ENCODE assay signal across 8 cellular contexts in genomic region chrX:153794897-153795816, GRCh38. TPM values are rescaled to one million over a fixed set of nuclear protein-coding genes. Genes with fewer than 3 reads are reported as not detected.
DNase-seq lines count a peak whose midpoint lies in the region; ATAC-seq, FAIRE-seq and TF ChIP-seq lines count a peak whose summit lies in the region.

No MANE protein-coding gene starts in this region.

- H3K4me3 ChIP-seq in AG04450 (ENCODE audit: low read depth, low read length) (peak overlapping the region; percentile 75), hepatocyte (peak overlapping the region; percentile 55)

- H3K4me1 Mint-ChIP-seq in HFFc6 (ENCODE audit: low read depth): peaks cover 18% of the 10 kb centered on the region
- peaks cover 23% of the 10 kb centered on the region for H3K4me1 Mint-ChIP-seq in activated naive CD4-positive, alpha-beta T cell treated with anti-CD3 and anti-CD28 coated beads, Interleukin-2, amount 10 ng/mL, durations not matched to agents 7 days and 5 days

- no peaks in the 10 kb centered on the region for H3K9me2 ChIP-seq in hepatocyte (replicated peaks; ENCODE audit: insufficient read depth)

- no peak for FAIRE-seq in RCC 7860 (lab: Jason Lieb, UNC)

- no peaks in the 10 kb centered on the region for H3K9me3 Mint-ChIP-seq in HFFc6
- no peaks in the 10 kb centered on the region for H3K9me3 Mint-ChIP-seq in activated naive CD4-positive, alpha-beta T cell treated with anti-CD3 and anti-CD28 coated beads, Interleukin-2, amount 10 ng/mL, durations not matched to agents 7 days and 5 days

- peaks cover 2% of the 10 kb centered on the region; the same call in 1 of the 2 replicates for H3K27me3 Mint-ChIP-seq in HFFc6 (ENCODE audit: insufficient read depth)
- no peaks in the 10 kb centered on the region for H3K27me3 Mint-ChIP-seq in activated naive CD4-positive, alpha-beta T cell treated with anti-CD3 and anti-CD28 coated beads, Interleukin-2, amount 10 ng/mL, durations not matched to agents 7 days and 5 days

- peaks cover 4% of the 10 kb centered on the region for H3K36me3 Mint-ChIP-seq in HFFc6 (ENCODE audit: low read depth)
- H3K36me3 Mint-ChIP-seq in activated naive CD4-positive, alpha-beta T cell treated with anti-CD3 and anti-CD28 coated beads, Interleukin-2, amount 10 ng/mL, durations not matched to agents 7 days and 5 days: peaks cover 14% of the 10 kb centered on the region

- H3K27ac ChIP-seq in AG04450 (ENCODE audit: low read depth, low read length): peak overlapping the region; percentile 81
- H3K27ac ChIP-seq in hepatocyte: peak overlapping the region; percentile 89

- H4K20me1 ChIP-seq in hepatocyte (ENCODE audit: insufficient read depth, poor library complexity, severe bottlenecking): no peaks in the 10 kb centered on the region

- peaks cover 37% of the 10 kb centered on the region for H3K79me2 ChIP-seq in hepatocyte

- no peak overlapping the region for H2AFZ ChIP-seq in hepatocyte

- H3K4me1 ChIP-seq in hepatocyte (ENCODE audit: insufficient read depth): peaks cover 9% of the 10 kb centered on the region

- DNase-seq in AG04450 (ENCODE audit: low read depth, low spot score) (no peak), HFFc6 (no peak), hepatocyte (ENCODE audit: low spot score) (no peak), RCC 7860 (ENCODE audit: low spot score) (no peak), OCI-M2 (lab: John Stamatoyannopoulos, UW; ENCODE audit: unreplicated experiment) (no peak)
- DNase-seq in activated naive CD4-positive, alpha-beta T cell treated with anti-CD3 and anti-CD28 coated beads, Interleukin-2, amount 10 ng/mL, durations not matched to agents 7 days and 5 days: peak; percentile 39
- DNase-seq in stimulated activated CD4-positive, alpha-beta T cell treated with anti-CD3 and anti-CD28 coated beads, Interleukin-1b, Interleukin-23, amount 100 ng/mL, for 48 hours: peak; percentile 18

- POLR2A ChIA-PET in AG04450 (lab: Yijun Ruan, JAX): interaction anchor here (0.8 to 1.4 kb wide), 5 partner anchors 14 to 175 kb away, joined by 4 to 6 read pairs (median 4); partner anchors contain the start of genes NAA10 and SRPK3

- no peak for ATAC-seq in GM18517 (IDR thresholded peaks at IDR 0.05; ENCODE audit: unreplicated experiment)

- H3K9me3 ChIP-seq in AG04450 (ENCODE audit: control insufficient read depth, insufficient read depth, low read length) (no peaks in the 10 kb centered on the region; the same call in 1 of the 2 replicates), hepatocyte (ENCODE audit: low read depth) (no peaks in the 10 kb centered on the region)

- CTCF ChIA-PET in AG04450 (lab: Charles Lee): interaction anchor here (1.7 kb wide), 1 partner anchor 128 kb away, joined by 5 read pairs; no protein-coding TSS in a partner anchor
- CTCF ChIA-PET in activated naive CD4-positive, alpha-beta T cell treated with anti-CD3 and anti-CD28 coated beads, Interleukin-2, amount 10 ng/mL, durations not matched to agents 7 days and 5 days (lab: Charles Lee): interaction anchor here (0.9 kb wide), 1 partner anchor 151 kb away, joined by 3 read pairs; no protein-coding TSS in a partner anchor

- WGBS in hepatocyte (ENCODE audit: low lambda C conversion rate, missing lambda C conversion rate): 45% methylated on average over 45 of the region's 47 CpGs

- H3K36me3 ChIP-seq in hepatocyte (replicated peaks; ENCODE audit: insufficient read depth, low read depth): no peaks in the 10 kb centered on the region

- H3K4me3 Mint-ChIP-seq in HFFc6: peak overlapping the region; percentile 95
- peak overlapping the region; percentile 95 for H3K4me3 Mint-ChIP-seq in activated naive CD4-positive, alpha-beta T cell treated with anti-CD3 and anti-CD28 coated beads, Interleukin-2, amount 10 ng/mL, durations not matched to agents 7 days and 5 days

- H3K27me3 ChIP-seq in AG04450 (ENCODE audit: control insufficient read depth, insufficient read depth, low read length): no peaks in the 10 kb centered on the region
- no peaks in the 10 kb centered on the region for H3K27me3 ChIP-seq in hepatocyte

- TF ChIP-seq CTCF in AG04450 (IDR thresholded peaks at IDR 0.05; ENCODE audit: low read depth, low read length) (no peak), HFFc6 (IDR thresholded peaks at IDR 0.05) (no peak), hepatocyte (IDR thresholded peaks at IDR 0.05; ENCODE audit: poor library complexity) (no peak)

- H3K27ac Mint-ChIP-seq in HFFc6: peak overlapping the region; percentile 76
- peak overlapping the region; percentile 90 for H3K27ac Mint-ChIP-seq in activated naive CD4-positive, alpha-beta T cell treated with anti-CD3 and anti-CD28 coated beads, Interleukin-2, amount 10 ng/mL, durations not matched to agents 7 days and 5 days

- peak overlapping the region; percentile 84 for H3K4me2 ChIP-seq in hepatocyte

RNA-seq across cellular contexts. Expression of gene SSR4, which starts 0.7 kb away (rescaled TPM):
- polyA plus RNA-seq in AG04450 (2011; rRNA removed) (277 and 363 TPM in 2 replicates), hepatocyte (665 and 693 TPM in 2 replicates)
- 101 and 131 TPM in 2 replicates for polyA minus RNA-seq in AG04450 (2011; rRNA and poly(A)+ RNA removed)
- total RNA-seq in HFFc6 (2021; fragmentation: NEBNext Ultra II Directional; extraction: Animal tissue kit (Norgen Biotek cat#: 25700)): 100 to 1,000 TPM; 171 to 247 (median 182) TPM
- total RNA-seq in hepatocyte: 316 and 385 TPM in 2 replicates

RNA-seq across cellular contexts. Expression of gene IDH3G, which starts 1.0 kb away (rescaled TPM):
- polyA plus RNA-seq in AG04450 (2011; rRNA removed) (42.8 and 60.7 TPM in 2 replicates), hepatocyte (60.0 and 74.3 TPM in 2 replicates)
- 94.9 and 130 TPM in 2 replicates for polyA minus RNA-seq in AG04450 (2011; rRNA and poly(A)+ RNA removed)
- 10 to 100 TPM; 60.2 to 67.1 (median 62.8) TPM for total RNA-seq in HFFc6 (2021; fragmentation: NEBNext Ultra II Directional; extraction: Animal tissue kit (Norgen Biotek cat#: 25700))
- 35.4 and 35.8 TPM in 2 replicates for total RNA-seq in hepatocyte

RNA-seq across cellular contexts. Expression of gene SRPK3, which starts 14.3 kb away (rescaled TPM):
- polyA plus RNA-seq in AG04450 (2011; rRNA removed): 0.27 and 0.51 TPM in 2 replicates
- 0.32 TPM in 1 of 2 replicates, not detected in the other for polyA minus RNA-seq in AG04450 (2011; rRNA and poly(A)+ RNA removed)
- under 1 TPM; 0.14 to 0.51 (median 0.27) TPM for total RNA-seq in HFFc6 (2021; fragmentation: NEBNext Ultra II Directional; extraction: Animal tissue kit (Norgen Biotek cat#: 25700))
- total RNA-seq in hepatocyte: 0.08 and 0.20 TPM in 2 replicates
- polyA plus RNA-seq in hepatocyte: 0.32 and 0.89 TPM in 2 replicates

RNA-seq across cellular contexts. Expression of gene PLXNB3, which starts 31.1 kb away (rescaled TPM):
- 4.6 and 5.5 TPM in 2 replicates for polyA plus RNA-seq in AG04450 (2011; rRNA removed)
- 4.8 and 6.8 TPM in 2 replicates for polyA minus RNA-seq in AG04450 (2011; rRNA and poly(A)+ RNA removed)
- total RNA-seq in HFFc6 (2021; fragmentation: NEBNext Ultra II Directional; extraction: Animal tissue kit (Norgen Biotek cat#: 25700)): 10 to 100 TPM; 13.2 to 33.4 (median 15.8) TPM
- total RNA-seq in hepatocyte: 0.27 and 1.4 TPM in 2 replicates
- polyA plus RNA-seq in hepatocyte: 0.87 and 5.7 TPM in 2 replicates

RNA-seq across cellular contexts. Expression of gene PDZD4, which starts 35.2 kb away (rescaled TPM):
- 0.04 and 0.29 TPM in 2 replicates for polyA plus RNA-seq in AG04450 (2011; rRNA removed)
- polyA minus RNA-seq in AG04450 (2011; rRNA and poly(A)+ RNA removed): 0.18 and 0.30 TPM in 2 replicates
- total RNA-seq in HFFc6 (2021; fragmentation: NEBNext Ultra II Directional; extraction: Animal tissue kit (Norgen Biotek cat#: 25700)): not detected
- 1.6 and 2.8 TPM in 2 replicates for total RNA-seq in hepatocyte
- polyA plus RNA-seq in hepatocyte: 0.59 and 1.4 TPM in 2 replicates

Comparison
In these comparisons a context has a peak if more than half of its experiments do, and no peak if none do; other contexts are left out.
1. DNase-seq: peak in activated naive CD4-positive, alpha-beta T cell treated with anti-CD3 and anti-CD28 coated beads, Interleukin-2, amount 10 ng/mL, durations not matched to agents 7 days and 5 days (single experiment) and stimulated activated CD4-positive, alpha-beta T cell treated with anti-CD3 and anti-CD28 coated beads, Interleukin-1b, Interleukin-23, amount 100 ng/mL, for 48 hours (single experiment); none in AG04450 (single experiment), HFFc6 (single experiment), hepatocyte (single experiment), RCC 7860 (single experiment) and OCI-M2 (single experiment).